ENCODE assay signal across 9 cellular contexts in the genomic region with DNA sequence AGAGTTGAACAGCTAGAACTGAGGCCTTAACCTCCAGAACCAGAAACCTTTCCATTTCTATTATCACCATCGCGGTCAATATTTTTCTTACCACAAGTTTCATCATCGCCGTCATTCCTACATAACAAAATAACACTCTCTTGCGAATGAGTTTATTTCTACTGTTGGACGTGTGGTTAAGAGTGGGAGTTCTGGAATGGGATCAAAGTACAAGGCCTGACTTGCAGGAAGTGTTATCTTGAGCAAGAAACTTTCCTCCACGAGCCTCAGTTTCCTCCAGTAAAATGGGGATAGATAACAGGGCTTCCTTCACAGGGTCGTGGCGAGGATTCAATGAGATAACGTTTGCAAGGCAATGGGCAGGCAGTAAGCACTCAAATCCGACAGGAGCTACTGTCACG. TPM values are rescaled to one million over a fixed set of nuclear protein-coding genes. Genes with fewer than 3 reads are reported as not detected.
DNase-seq lines count a peak whose midpoint lies in the region; ATAC-seq lines count a peak whose summit lies in the region.
"Had no signal": no experiment of that assay in that cellular context is flagged by ENCODE, and none has a peak within 500 bp of the region (broad histone marks: within the 10 kb centered on the region; RNA-seq: fewer than 3 reads in every experiment).

No MANE protein-coding gene starts in this region.

- H3K27me3 Mint-ChIP-seq in activated T-cell treated with anti-CD3 and anti-CD28 coated beads, Interleukin-2, amount 50 U/mL, for 4 hours (ENCODE audit: low read depth), result no peaks in the 10 kb centered on the region
- H3K27me3 Mint-ChIP-seq in activated T-helper 2 cell treated with anti-CD3 and anti-CD28 coated beads, Interferon-gamma antibody, Interleukin-2, Interleukin-4, amounts not matched to agents 10 μg/mL and 5 μg/mL and 100 μg/mL, durations not matched to agents 14 hours and 24 hours and 36 hours (ENCODE audit: low read depth), result no peaks in the 10 kb centered on the region
- peaks cover 2 to 11% (median 6%) of the 10 kb centered on the region in 3 donors for H3K27me3 Mint-ChIP-seq in immature natural killer cell (ENCODE audit: low read depth in 3 of 3)

- ATAC-seq in activated T-cell treated with anti-CD3 and anti-CD28 coated beads, Interleukin-2, amount 50 U/mL, for 4 hours, result no peak

- no peaks in the 10 kb centered on the region for H3K9me3 Mint-ChIP-seq in activated T-cell treated with anti-CD3 and anti-CD28 coated beads, Interleukin-2, amount 50 U/mL, for 4 hours
- no peaks in the 10 kb centered on the region for H3K9me3 Mint-ChIP-seq in activated T-helper 2 cell treated with anti-CD3 and anti-CD28 coated beads, Interferon-gamma antibody, Interleukin-2, Interleukin-4, amounts not matched to agents 10 μg/mL and 5 μg/mL and 100 μg/mL, durations not matched to agents 14 hours and 24 hours and 36 hours
- no peaks in the 10 kb centered on the region for H3K9me3 Mint-ChIP-seq in immature natural killer cell

- peaks cover 21% of the 10 kb centered on the region for H3K36me3 Mint-ChIP-seq in activated T-cell treated with anti-CD3 and anti-CD28 coated beads, Interleukin-2, amount 50 U/mL, for 4 hours (ENCODE audit: insufficient read depth)
- peaks cover 53% of the 10 kb centered on the region for H3K36me3 Mint-ChIP-seq in activated T-helper 2 cell treated with anti-CD3 and anti-CD28 coated beads, Interferon-gamma antibody, Interleukin-2, Interleukin-4, amounts not matched to agents 10 μg/mL and 5 μg/mL and 100 μg/mL, durations not matched to agents 14 hours and 24 hours and 36 hours (ENCODE audit: low read depth)
- H3K36me3 Mint-ChIP-seq in immature natural killer cell, result peaks cover 3 to 5% (median 4%) of the 10 kb centered on the region in 3 donors

- peak overlapping the region; percentile 100 for H3K27ac Mint-ChIP-seq in activated T-helper 2 cell treated with anti-CD3 and anti-CD28 coated beads, Interferon-gamma antibody, Interleukin-2, Interleukin-4, amounts not matched to agents 10 μg/mL and 5 μg/mL and 100 μg/mL, durations not matched to agents 14 hours and 24 hours and 36 hours
- H3K27ac Mint-ChIP-seq in immature natural killer cell, result peak overlapping the region; percentile 98 to 100 (median 100)

- no peak for DNase-seq in activated T-cell treated with anti-CD3 and anti-CD28 coated beads, Interleukin-2, amount 50 U/mL, for 4 hours
- no peak for DNase-seq in activated T-cell treated with anti-CD3 and anti-CD28 coated beads, Interleukin-2, amount 50 U/mL, for 48 hours
- DNase-seq in activated T-helper 2 cell treated with anti-CD3 and anti-CD28 coated beads, Interferon-gamma antibody, Interleukin-2, Interleukin-4, amounts not matched to agents 10 μg/mL and 5 μg/mL and 100 μg/mL, durations not matched to agents 14 hours and 24 hours and 36 hours (ENCODE audit: low spot score), result no peak
- DNase-seq in immature natural killer cell, result peak in 2 of 3 donors; percentile 18 to 22
- no peak for DNase-seq in NCI-H187 (lab: John Stamatoyannopoulos, UW)
- DNase-seq in activated CD4-positive, alpha-beta T cell treated with anti-CD3 and anti-CD28 coated beads for 48 hours, result no peak
- no peak for DNase-seq in glomerular visceral epithelial cell (ENCODE audit: extremely low spot score)

- H3K27ac ChIP-seq in temporal lobe (ENCODE audit: low read depth, low read length), result peak overlapping the region; percentile 87

- H3K4me1 Mint-ChIP-seq in activated T-cell treated with anti-CD3 and anti-CD28 coated beads, Interleukin-2, amount 50 U/mL, for 4 hours (ENCODE audit: low read depth), result peaks cover 61% of the 10 kb centered on the region
- peaks cover 27% of the 10 kb centered on the region for H3K4me1 Mint-ChIP-seq in activated T-helper 2 cell treated with anti-CD3 and anti-CD28 coated beads, Interferon-gamma antibody, Interleukin-2, Interleukin-4, amounts not matched to agents 10 μg/mL and 5 μg/mL and 100 μg/mL, durations not matched to agents 14 hours and 24 hours and 36 hours (ENCODE audit: low read depth)
- H3K4me1 Mint-ChIP-seq in immature natural killer cell, result peaks cover 68 to 80% of the 10 kb centered on the region in 2 donors

- H3K4me3 Mint-ChIP-seq in activated T-cell treated with anti-CD3 and anti-CD28 coated beads, Interleukin-2, amount 50 U/mL, for 4 hours, result peak overlapping the region; percentile 98
- peak overlapping the region; percentile 100 for H3K4me3 Mint-ChIP-seq in activated T-helper 2 cell treated with anti-CD3 and anti-CD28 coated beads, Interferon-gamma antibody, Interleukin-2, Interleukin-4, amounts not matched to agents 10 μg/mL and 5 μg/mL and 100 μg/mL, durations not matched to agents 14 hours and 24 hours and 36 hours (ENCODE audit: low read depth)
- peak overlapping the region; percentile 99 to 100 (median 100) for H3K4me3 Mint-ChIP-seq in immature natural killer cell

- intact Hi-C loops in activated T-helper 2 cell treated with anti-CD3 and anti-CD28 coated beads, Interferon-gamma antibody, Interleukin-2, Interleukin-4, amounts not matched to agents 10 μg/mL and 5 μg/mL and 100 μg/mL, durations not matched to agents 14 hours and 24 hours and 36 hours (cut with micrococcal nuclease), result loop anchor here (5.0 kb wide), 1 partner anchor 492 kb away; a partner anchor contains a TSS

RNA-seq across cellular contexts. Expression of a gene that starts 0.7 kb away (rescaled TPM):
- 10 to 100 TPM; 83.0 to 92.1 (median 89.4) TPM for total RNA-seq in activated T-cell treated with anti-CD3 and anti-CD28 coated beads, Interleukin-2, amount 50 U/mL, for 4 hours
- 85.8 and 92.6 TPM in 2 replicates for total RNA-seq in activated T-helper 2 cell treated with anti-CD3 and anti-CD28 coated beads, Interferon-gamma antibody, Interleukin-2, Interleukin-4, amounts not matched to agents 10 μg/mL and 5 μg/mL and 100 μg/mL, durations not matched to agents 14 hours and 24 hours and 36 hours
- polyA plus RNA-seq in immature natural killer cell, result 10 to 100 TPM; 21.5 to 51.1 (median 30.5) TPM
- total RNA-seq in temporal lobe, result 56.8 TPM

RNA-seq across cellular contexts. Expression of a gene that starts 2.1 kb away (rescaled TPM):
- total RNA-seq in activated T-cell treated with anti-CD3 and anti-CD28 coated beads, Interleukin-2, amount 50 U/mL, for 4 hours, result 10 to 100 TPM; 62.6 to 90.1 (median 78.7) TPM
- 62.9 and 63.5 TPM in 2 replicates for total RNA-seq in activated T-helper 2 cell treated with anti-CD3 and anti-CD28 coated beads, Interferon-gamma antibody, Interleukin-2, Interleukin-4, amounts not matched to agents 10 μg/mL and 5 μg/mL and 100 μg/mL, durations not matched to agents 14 hours and 24 hours and 36 hours
- 100 to 1,000 TPM; 159 to 211 (median 178) TPM for polyA plus RNA-seq in immature natural killer cell
- 34.9 TPM for total RNA-seq in temporal lobe

RNA-seq across cellular contexts. Expression of a gene that starts 37.6 kb away (rescaled TPM):
- under 1 TPM in 2 of 3 donors, not detected in 1; 0.08 to 0.54 TPM for total RNA-seq in activated T-cell treated with anti-CD3 and anti-CD28 coated beads, Interleukin-2, amount 50 U/mL, for 4 hours
- not detected in 2 replicates for total RNA-seq in activated T-helper 2 cell treated with anti-CD3 and anti-CD28 coated beads, Interferon-gamma antibody, Interleukin-2, Interleukin-4, amounts not matched to agents 10 μg/mL and 5 μg/mL and 100 μg/mL, durations not matched to agents 14 hours and 24 hours and 36 hours
- under 1 TPM in 1 of 3 donors, not detected in 2; 0.47 TPM for polyA plus RNA-seq in immature natural killer cell
- total RNA-seq in temporal lobe, result 0.74 TPM
- total RNA-seq: glomerular endothelial cell had no signal

RNA-seq across cellular contexts. Expression of a gene that starts 45.2 kb away (rescaled TPM):
- total RNA-seq in activated T-cell treated with anti-CD3 and anti-CD28 coated beads, Interleukin-2, amount 50 U/mL, for 4 hours, result 1 to 10 TPM; 6.2 to 9.2 (median 6.9) TPM
- total RNA-seq in activated T-helper 2 cell treated with anti-CD3 and anti-CD28 coated beads, Interferon-gamma antibody, Interleukin-2, Interleukin-4, amounts not matched to agents 10 μg/mL and 5 μg/mL and 100 μg/mL, durations not matched to agents 14 hours and 24 hours and 36 hours, result 5.8 and 7.1 TPM in 2 replicates
- polyA plus RNA-seq in immature natural killer cell, result 1 to 10 TPM; 1.3 to 6.7 (median 2.3) TPM
- 2.5 TPM for total RNA-seq in temporal lobe

Comparison
In these comparisons a context has a peak if more than half of its experiments do, and no peak if none do; other contexts are left out.
1. DNase-seq: peak in immature natural killer cell (2 of 3); none in activated T-cell treated with anti-CD3 and anti-CD28 coated beads, Interleukin-2, amount 50 U/mL, for 4 hours (single experiment), activated T-cell treated with anti-CD3 and anti-CD28 coated beads, Interleukin-2, amount 50 U/mL, for 48 hours (0 of 2), activated T-helper 2 cell treated with anti-CD3 and anti-CD28 coated beads, Interferon-gamma antibody, Interleukin-2, Interleukin-4, amounts not matched to agents 10 μg/mL and 5 μg/mL and 100 μg/mL, durations not matched to agents 14 hours and 24 hours and 36 hours (single experiment), NCI-H187 (0 of 2), activated CD4-positive, alpha-beta T cell treated with anti-CD3 and anti-CD28 coated beads for 48 hours (single experiment) and glomerular visceral epithelial cell (single experiment).
2. Peak in every context shown above with its lines, with median percentiles within 50 percentile points of each other: H3K4me3 Mint-ChIP-seq.